In genomic region chr1:6099297-6099696, GRCh38 we compare ENCODE assay signal across 1 cellular context.
TF ChIP-seq lines count a peak whose summit lies in the region.

No MANE protein-coding gene starts in this region.

TF ChIP-seq in GM12878, 131 proteins besides CTCF, POLR2A, EP300 and RAD21:
- TF ChIP-seq SRF (IDR thresholded peaks at IDR 0.05; ENCODE audit: low read depth in 2 of 2, low read length in 2 of 2) (no peak), SP1 (IDR thresholded peaks at IDR 0.05; ENCODE audit: low read depth, low read length) (no peak), NR2F1 (conservative IDR thresholded peaks at IDR 0.05) (no peak), KDM1A (IDR thresholded peaks at IDR 0.05; ENCODE audit: borderline replicate concordance) (no peak), CHD2 (IDR thresholded peaks at IDR 0.05; ENCODE audit: borderline replicate concordance, low read depth, low read length) (no peak), ZNF592 (IDR thresholded peaks at IDR 0.05) (no peak)
- TF ChIP-seq, protein P1, sequence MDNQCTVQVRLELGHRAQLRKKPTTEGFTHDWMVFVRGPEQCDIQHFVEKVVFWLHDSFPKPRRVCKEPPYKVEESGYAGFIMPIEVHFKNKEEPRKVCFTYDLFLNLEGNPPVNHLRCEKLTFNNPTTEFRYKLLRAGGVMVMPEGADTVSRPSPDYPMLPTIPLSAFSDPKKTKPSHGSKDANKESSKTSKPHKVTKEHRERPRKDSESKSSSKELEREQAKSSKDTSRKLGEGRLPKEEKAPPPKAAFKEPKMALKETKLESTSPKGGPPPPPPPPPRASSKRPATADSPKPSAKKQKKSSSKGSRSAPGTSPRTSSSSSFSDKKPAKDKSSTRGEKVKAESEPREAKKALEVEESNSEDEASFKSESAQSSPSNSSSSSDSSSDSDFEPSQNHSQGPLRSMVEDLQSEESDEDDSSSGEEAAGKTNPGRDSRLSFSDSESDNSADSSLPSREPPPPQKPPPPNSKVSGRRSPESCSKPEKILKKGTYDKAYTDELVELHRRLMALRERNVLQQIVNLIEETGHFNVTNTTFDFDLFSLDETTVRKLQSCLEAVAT (IDR thresholded peaks at IDR 0.05): no peak
- TF ChIP-seq, protein P2, sequence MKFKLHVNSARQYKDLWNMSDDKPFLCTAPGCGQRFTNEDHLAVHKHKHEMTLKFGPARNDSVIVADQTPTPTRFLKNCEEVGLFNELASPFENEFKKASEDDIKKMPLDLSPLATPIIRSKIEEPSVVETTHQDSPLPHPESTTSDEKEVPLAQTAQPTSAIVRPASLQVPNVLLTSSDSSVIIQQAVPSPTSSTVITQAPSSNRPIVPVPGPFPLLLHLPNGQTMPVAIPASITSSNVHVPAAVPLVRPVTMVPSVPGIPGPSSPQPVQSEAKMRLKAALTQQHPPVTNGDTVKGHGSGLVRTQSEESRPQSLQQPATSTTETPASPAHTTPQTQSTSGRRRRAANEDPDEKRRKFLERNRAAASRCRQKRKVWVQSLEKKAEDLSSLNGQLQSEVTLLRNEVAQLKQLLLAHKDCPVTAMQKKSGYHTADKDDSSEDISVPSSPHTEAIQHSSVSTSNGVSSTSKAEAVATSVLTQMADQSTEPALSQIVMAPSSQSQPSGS (IDR thresholded peaks at IDR 0.05; ENCODE audit: low read length): no peak
TF ChIP-seq in GM12878: peak in this region for 0.
